In genomic region chr2:15195723-15196270, GRCh38 we compare ENCODE assay signal across 19 cellular contexts.
DNase-seq lines count a peak whose midpoint lies in the region; ATAC-seq and TF ChIP-seq lines count a peak whose summit lies in the region.
"Had no signal": no experiment of that assay in that cellular context is flagged by ENCODE, and none has a peak within 500 bp of the region (broad histone marks: within the 10 kb centered on the region; RNA-seq: fewer than 3 reads in every experiment).

No MANE protein-coding gene starts in this region.

- H4K8ac ChIP-seq in trophoblast cell (ENCODE audit: low read depth, low read length) = peak overlapping the region; percentile 28

- H3K27me3 ChIP-seq in trophoblast cell (ENCODE audit: insufficient read depth, low read length) = no peaks in the 10 kb centered on the region
- H3K27me3 ChIP-seq: BE2C had no signal

- DNase-seq in DMS79 (lab: John Stamatoyannopoulos, UW) (peak; percentile 9), NCI-H226 (peak; percentile 14), epithelial cell of proximal tubule (ENCODE audit: low read depth) (peak; percentile 15), trophoblast cell (peak; percentile 75 to 94), DMS114 treated with DMSO at 0.1 percent for 48 hours (lab: John Stamatoyannopoulos, UW; ENCODE audit: unreplicated experiment) (no peak)
- DNase-seq: BE2C; Caco-2; CD4-positive, alpha-beta T cell; DMS153; NCI-H1417; NCI-H187; NCI-H2107; NCI-H446; Right ventricle myocardium superior had no signal

- H2BK5ac ChIP-seq in trophoblast cell (ENCODE audit: low read depth, low read length, poor library complexity) = no peak overlapping the region

- H3K4me1 ChIP-seq in trophoblast cell (ENCODE audit: control insufficient read depth in 1 of 2, insufficient read depth in 2 of 2, low read length in 2 of 2) = peaks cover 6 to 7% of the 10 kb centered on the region in 2 experiments
- H3K4me1 ChIP-seq: Caco-2 had no signal

- no CpG with 5 or more reads among the region's 4 CpGs for WGBS in trophoblast cell (ENCODE audit: extremely low coverage, insufficient coverage, insufficient read length)

- no peak overlapping the region for H3K4ac ChIP-seq in trophoblast cell (ENCODE audit: low read depth, low read length)

- no peaks in the 10 kb centered on the region for H3K79me2 ChIP-seq in trophoblast cell (ENCODE audit: control insufficient read depth, insufficient read depth, low read length, poor library complexity)

- no peak overlapping the region for H4K12ac ChIP-seq in trophoblast cell (ENCODE audit: low read depth, low read length)

- H3K27ac ChIP-seq in trophoblast cell (ENCODE audit: low read depth, low read length) = no peak overlapping the region

- no peak overlapping the region for H2BK120ac ChIP-seq in trophoblast cell (ENCODE audit: insufficient read depth, low read length, poor library complexity)

- no peaks in the 10 kb centered on the region for H3K79me1 ChIP-seq in trophoblast cell (ENCODE audit: low read length)

- H2AFZ ChIP-seq in trophoblast cell (ENCODE audit: insufficient read depth, low read length, poor library complexity) = no peak overlapping the region
- H2AFZ ChIP-seq: GM23338 had no signal

- no peak overlapping the region for H2AK5ac ChIP-seq in trophoblast cell (ENCODE audit: low read length)

- H4K91ac ChIP-seq in trophoblast cell (ENCODE audit: low read depth, low read length) = no peak overlapping the region

- H3K14ac ChIP-seq in trophoblast cell (ENCODE audit: low read length) = no peak overlapping the region

- no peak overlapping the region for H3K4me3 ChIP-seq in epithelial cell of proximal tubule (ENCODE audit: low read depth, low read length)
- H3K4me3 ChIP-seq in trophoblast cell (ENCODE audit: low read depth, low read length) = no peak overlapping the region
- H3K4me3 ChIP-seq: GM23338 had no signal

- no peak overlapping the region for H3K9ac ChIP-seq in trophoblast cell (ENCODE audit: low read length)

- TF ChIP-seq CTCF in epithelial cell of proximal tubule (conservative IDR thresholded peaks at IDR 0.05; ENCODE audit: low read depth, low read length) = no peak

- H3K18ac ChIP-seq in trophoblast cell (ENCODE audit: low read length) = no peak overlapping the region

- no peak overlapping the region for H3K4me2 ChIP-seq in trophoblast cell (ENCODE audit: low read length)
- H3K4me2 ChIP-seq: GM23338 had no signal

- H2BK12ac ChIP-seq in trophoblast cell (ENCODE audit: low read length) = no peak overlapping the region

- ATAC-seq in HG03135 (IDR thresholded peaks at IDR 0.05; ENCODE audit: unreplicated experiment) (no peak), HG03280 (IDR thresholded peaks at IDR 0.05; ENCODE audit: unreplicated experiment) (no peak), HG03039 (IDR thresholded peaks at IDR 0.05; ENCODE audit: unreplicated experiment) (no peak)
- ATAC-seq: GM23338, HCT116 had no signal

- no peaks in the 10 kb centered on the region for H3K36me3 ChIP-seq in trophoblast cell (ENCODE audit: control insufficient read depth in 1 of 2, insufficient read depth in 2 of 2, low read length in 2 of 2)
- H3K36me3 ChIP-seq: BE2C had no signal

- H3K23ac ChIP-seq in trophoblast cell (ENCODE audit: low read length) = no peak overlapping the region

- no peaks in the 10 kb centered on the region for H3K9me3 ChIP-seq in trophoblast cell (ENCODE audit: insufficient read depth, low read depth, low read length)
- H3K9me3 ChIP-seq: BE2C, Caco-2 had no signal
